In genomic region chr20:3781153-3781910, GRCh38 we compare ENCODE assay signal across 1 cellular context.
TF ChIP-seq lines count a peak whose summit lies in the region.

SPEF1 (minus strand) TSS chr20:3781448; CDS start chr20:3781287, 161 bp downstream.

TF ChIP-seq in HEK293, 187 proteins besides CTCF, POLR2A, EP300 and RAD21 (continued from another document and continues in another):
- TF ChIP-seq ZNF560 (tag by site-specific recombination; IDR thresholded peaks at IDR 0.05; ENCODE audit: borderline replicate concordance) (no peak), ZNF132 (tag by site-specific recombination; IDR thresholded peaks at IDR 0.05; ENCODE audit: borderline replicate concordance) (no peak), ZBTB44 (tag by site-specific recombination; IDR thresholded peaks at IDR 0.05) (no peak), SETDB1 (IDR thresholded peaks at IDR 0.05; ENCODE audit: insufficient read length, low read length) (no peak), ZNF76 (tag by site-specific recombination; IDR thresholded peaks at IDR 0.05; ENCODE audit: borderline replicate concordance, low read depth) (peak; percentile 98), MYNN (tag by site-specific recombination; IDR thresholded peaks at IDR 0.05; ENCODE audit: borderline replicate concordance) (no peak), TSHZ1 (tag by site-specific recombination; IDR thresholded peaks at IDR 0.05; ENCODE audit: borderline replicate concordance) (no peak), ZSCAN4 (tag by site-specific recombination; IDR thresholded peaks at IDR 0.05) (0 out of 2 replicates have a peak, but pooled peaks have one; percentile 24), ZNF426 (tag by site-specific recombination; IDR thresholded peaks at IDR 0.05) (no peak), TRIM28 (IDR thresholded peaks at IDR 0.05; ENCODE audit: borderline replicate concordance, low read length) (no peak), ZBTB20 (tag by site-specific recombination; IDR thresholded peaks at IDR 0.05) (peak; percentile 71; the same call in 1 of the 2 replicates), ZSCAN5A (tag by site-specific recombination; IDR thresholded peaks at IDR 0.05) (0 out of 2 replicates have a peak, but pooled peaks have one; percentile 14), ZNF677 (tag by site-specific recombination; IDR thresholded peaks at IDR 0.05) (no peak), ZNF433 (tag by site-specific recombination; IDR thresholded peaks at IDR 0.05; ENCODE audit: low read depth) (no peak), BCL11A (tag by site-specific recombination; IDR thresholded peaks at IDR 0.05; ENCODE audit: low read depth) (no peak), ZNF544 (tag by site-specific recombination; IDR thresholded peaks at IDR 0.05) (no peak), ZNF138 (tag by site-specific recombination; IDR thresholded peaks at IDR 0.05; ENCODE audit: borderline replicate concordance) (no peak), ZNF513 (tag by site-specific recombination; IDR thresholded peaks at IDR 0.05) (peak; percentile 48; the same call in 1 of the 2 replicates), ZNF10 (tag by site-specific recombination; IDR thresholded peaks at IDR 0.05) (no peak), ZNF629 (tag by site-specific recombination; IDR thresholded peaks at IDR 0.05) (peak; percentile 38; the same call in 1 of the 2 replicates), ZIC2 (tag by site-specific recombination; IDR thresholded peaks at IDR 0.05) (no peak), ZFHX2 (tag by site-specific recombination; conservative IDR thresholded peaks at IDR 0.05) (no peak), ZFP69B (tag by site-specific recombination; IDR thresholded peaks at IDR 0.05) (no peak), EGR2 (tag by site-specific recombination; IDR thresholded peaks at IDR 0.05; ENCODE audit: low read depth) (no peak), ZBTB21 (tag by site-specific recombination; IDR thresholded peaks at IDR 0.05) (no peak), ZNF416 (tag by site-specific recombination; IDR thresholded peaks at IDR 0.05) (no peak), ZNF391 (tag by site-specific recombination; IDR thresholded peaks at IDR 0.05; ENCODE audit: borderline replicate concordance, low read depth) (no peak), KLF8 (tag by site-specific recombination; IDR thresholded peaks at IDR 0.05) (no peak), KLF1 (tag by site-specific recombination; IDR thresholded peaks at IDR 0.05) (no peak), ZNF654 (tag by site-specific recombination; IDR thresholded peaks at IDR 0.05; ENCODE audit: low read depth) (peak; percentile 65), ZFP37 (tag by site-specific recombination; IDR thresholded peaks at IDR 0.05) (peak; percentile 32; the same call in 1 of the 2 replicates), ZBTB10 (tag by site-specific recombination; IDR thresholded peaks at IDR 0.05) (peak; percentile 81), ZNF610 (tag by site-specific recombination; IDR thresholded peaks at IDR 0.05; ENCODE audit: borderline replicate concordance) (no peak), KLF9 (tag by site-specific recombination; IDR thresholded peaks at IDR 0.05; ENCODE audit: low read depth) (no peak), ZNF473 (tag by site-specific recombination; IDR thresholded peaks at IDR 0.05) (no peak), ZNF133 (tag by site-specific recombination; IDR thresholded peaks at IDR 0.05) (no peak), GLIS1 (tag by site-specific recombination; IDR thresholded peaks at IDR 0.05) (no peak), ZFP41 (tag by site-specific recombination; IDR thresholded peaks at IDR 0.05; ENCODE audit: borderline replicate concordance) (no peak), ZNF623 (tag by site-specific recombination; IDR thresholded peaks at IDR 0.05) (no peak), SP7 (tag by site-specific recombination; IDR thresholded peaks at IDR 0.05) (peak; percentile 43; the same call in 1 of the 2 replicates), RBAK (tag by site-specific recombination; IDR thresholded peaks at IDR 0.05) (no peak), ZNF248 (tag by site-specific recombination; IDR thresholded peaks at IDR 0.05) (no peak), PRDM6 (tag by site-specific recombination; IDR thresholded peaks at IDR 0.05) (no peak), ZNF658 (tag by site-specific recombination; IDR thresholded peaks at IDR 0.05) (no peak), ZNF24 (tag by site-specific recombination; IDR thresholded peaks at IDR 0.05) (no peak), ZNF335 (tag by site-specific recombination; conservative IDR thresholded peaks at IDR 0.05) (peak; percentile 87), ZNF785 (tag by site-specific recombination; IDR thresholded peaks at IDR 0.05) (no peak), PRDM10 (tag by site-specific recombination; IDR thresholded peaks at IDR 0.05) (peak; percentile 23; the same call in 1 of the 2 replicates)
